ENCODE assay signal across 8 cellular contexts in genomic region chr7:101126651-101127459, GRCh38. TPM values are rescaled to one million over a fixed set of nuclear protein-coding genes. Genes with fewer than 3 reads are reported as not detected.
DNase-seq lines count a peak whose midpoint lies in the region; ATAC-seq and TF ChIP-seq lines count a peak whose summit lies in the region.

SERPINE1 (plus strand) TSS chr7:101127104; CDS start chr7:101128394, 1,290 bp downstream.

- ATAC-seq in HG02759 (IDR thresholded peaks at IDR 0.05; ENCODE audit: unreplicated experiment) (peak; percentile 77), Panc1 (peak; percentile 75)

- H3K9me3 Mint-ChIP-seq in activated naive CD4-positive, alpha-beta T cell treated with anti-CD3 and anti-CD28 coated beads for 36 hours: no peaks in the 10 kb centered on the region
- peaks cover 2% of the 10 kb centered on the region for H3K9me3 Mint-ChIP-seq in glutamatergic neuron (ENCODE audit: unreplicated experiment)

- TF ChIP-seq POLR2A in ovary (IDR thresholded peaks at IDR 0.05): peak; percentile 93

- H3K36me3 ChIP-seq in Panc1 (ENCODE audit: control insufficient read depth, insufficient read depth, low read length) (no peaks in the 10 kb centered on the region), ovary (no peaks in the 10 kb centered on the region)

- CTCF ChIA-PET in Panc1 (lab: Charles Lee): interaction anchor here (0.5 to 1.1 kb wide), 3 partner anchors 9 to 17 kb away, joined by 4 to 5 read pairs (median 5); no protein-coding TSS in a partner anchor
- CTCF ChIA-PET in activated naive CD4-positive, alpha-beta T cell treated with anti-CD3 and anti-CD28 coated beads for 36 hours (lab: Charles Lee): interaction anchor here (0.5 to 4.1 kb wide), 2 partner anchors 18 to 48 kb away, joined by 4 to 20 read pairs; no protein-coding TSS in a partner anchor

- no peaks in the 10 kb centered on the region for H3K27me3 ChIP-seq in Panc1 (ENCODE audit: control insufficient read depth, insufficient read depth, low read length)
- H3K27me3 ChIP-seq in ovary: no peaks in the 10 kb centered on the region

- DNase-seq in DMS53 (lab: John Stamatoyannopoulos, UW): peak; percentile 49
- no peak for DNase-seq in DMS53 treated with DMSO at 0.1 percent for 48 hours (lab: John Stamatoyannopoulos, UW; ENCODE audit: unreplicated experiment)
- peak; percentile 97 for DNase-seq in Panc1 (ENCODE audit: low read depth, low spot score)
- DNase-seq in activated naive CD4-positive, alpha-beta T cell treated with anti-CD3 and anti-CD28 coated beads for 36 hours: peak; percentile 61
- DNase-seq in glutamatergic neuron: no peak
- peak; percentile 91 to 98 (median 95) for DNase-seq in ovary
- no peak for DNase-seq in NCI-H2107 (lab: John Stamatoyannopoulos, UW)

- H3K27ac ChIP-seq in Panc1 (ENCODE audit: low read length) (peak within 1 kb of the TSS; percentile 98), ovary (peak within 1 kb of the TSS; percentile 59 to 81)

- no peaks in the 10 kb centered on the region for H3K36me3 Mint-ChIP-seq in activated naive CD4-positive, alpha-beta T cell treated with anti-CD3 and anti-CD28 coated beads for 36 hours (ENCODE audit: low read depth)
- no peaks in the 10 kb centered on the region for H3K36me3 Mint-ChIP-seq in glutamatergic neuron (ENCODE audit: unreplicated experiment)

- TF ChIP-seq CTCF in Panc1 (IDR thresholded peaks at IDR 0.05) (no peak), glutamatergic neuron (IDR thresholded peaks at IDR 0.05; ENCODE audit: partially characterized antibody, unreplicated experiment) (peak; percentile 38), ovary (IDR thresholded peaks at IDR 0.05) (peak in 2 of 3 donors; percentile 5 to 33)

- WGBS in ovary, 3 donors: 1 to 3% (median 2%) methylated on average over 22 of the region's 22 CpGs

- no peak within 1 kb of the TSS for H3K27ac Mint-ChIP-seq in activated naive CD4-positive, alpha-beta T cell treated with anti-CD3 and anti-CD28 coated beads for 36 hours
- H3K27ac Mint-ChIP-seq in glutamatergic neuron (ENCODE audit: unreplicated experiment): no peak within 1 kb of the TSS

- H3K4me1 ChIP-seq in Panc1 (ENCODE audit: control insufficient read depth, insufficient read depth, low read length): peaks cover 60% of the 10 kb centered on the region
- H3K4me1 ChIP-seq in ovary (ENCODE audit: insufficient read depth): peaks cover 30% of the 10 kb centered on the region

- no peaks in the 10 kb centered on the region for H3K9me3 ChIP-seq in Panc1 (ENCODE audit: control insufficient read depth, insufficient read depth, low read depth, low read length)
- no peaks in the 10 kb centered on the region for H3K9me3 ChIP-seq in ovary

- TF ChIP-seq EP300 in ovary (IDR thresholded peaks at IDR 0.05): peak; percentile 70

- H3K4me3 ChIP-seq in Panc1 (ENCODE audit: low read depth in 2 of 2, low read length in 2 of 2) (peak within 1 kb of the TSS; percentile 51 to 90), ovary (peak within 1 kb of the TSS; percentile 22)

- H3K4me3 Mint-ChIP-seq in activated naive CD4-positive, alpha-beta T cell treated with anti-CD3 and anti-CD28 coated beads for 36 hours: peak within 1 kb of the TSS; percentile 45
- H3K4me3 Mint-ChIP-seq in glutamatergic neuron (ENCODE audit: unreplicated experiment): no peak within 1 kb of the TSS

- intact Hi-C loops in Panc1 (cut with micrococcal nuclease; ENCODE audit: unreplicated experiment) (no loop called here), ovary (cut with DNase I) (loop anchor here in 1 of 4 donors (5.0 kb wide), 1 partner anchor 40 kb away; the partner anchor contains the start of gene TRIM56)
- intact Hi-C loops in activated naive CD4-positive, alpha-beta T cell treated with anti-CD3 and anti-CD28 coated beads for 36 hours (cut with micrococcal nuclease): loop anchor here (1.0 kb wide), 1 partner anchor 11 kb away; no protein-coding TSS in a partner anchor

- peaks cover 47% of the 10 kb centered on the region for H3K27me3 Mint-ChIP-seq in activated naive CD4-positive, alpha-beta T cell treated with anti-CD3 and anti-CD28 coated beads for 36 hours (ENCODE audit: low read depth)
- peaks cover 6% of the 10 kb centered on the region for H3K27me3 Mint-ChIP-seq in glutamatergic neuron (ENCODE audit: unreplicated experiment)

- in situ Hi-C loops in Panc1 (cut with HindIII; ENCODE audit: low pct_unique_long_range_greater_than_20kb, low sequenced_read_pairs): no loop called here

- no TSS peak for BruUV-seq in Panc1 (replicated peaks; lab: Mats Ljungman, UMichigan)

- POLR2A ChIA-PET in Panc1 (lab: Charles Lee): interaction anchor here (0.6 to 0.7 kb wide), 2 partner anchors 29 to 685 kb away, joined by 4 to 6 read pairs; no protein-coding TSS in a partner anchor

- H3K4me1 Mint-ChIP-seq in activated naive CD4-positive, alpha-beta T cell treated with anti-CD3 and anti-CD28 coated beads for 36 hours (ENCODE audit: low read depth): peaks cover 35% of the 10 kb centered on the region
- H3K4me1 Mint-ChIP-seq in glutamatergic neuron (ENCODE audit: low read depth, unreplicated experiment): peaks cover 1% of the 10 kb centered on the region

RNA-seq across cellular contexts. Expression of gene SERPINE1, which starts in this region (rescaled TPM):
- total RNA-seq in Panc1 (2021; ENCODE audit: unreplicated experiment) (370 TPM), glutamatergic neuron (ENCODE audit: unreplicated experiment) (not detected), ovary (10 to 100 TPM in 6 of 7 donors, 1 to 10 TPM in 1; 4.0 to 81.6 (median 20.9) TPM)
- polyA plus RNA-seq in Panc1 (2012; ENCODE audit: insufficient read length): 482 TPM
- total RNA-seq in activated naive CD4-positive, alpha-beta T cell treated with anti-CD3 and anti-CD28 coated beads for 36 hours: under 1 TPM in 1 of 2 experiments, not detected in 1; 0.07 TPM
- polyA plus RNA-seq in ovary: 10 to 100 TPM; 13.1 to 19.9 TPM

Comparison
In these comparisons a context has a peak if more than half of its experiments do, and no peak if none do; other contexts are left out.
1. DNase-seq: peak in DMS53 (single experiment), Panc1 (single experiment) and ovary (5 of 5); none in DMS53 treated with DMSO at 0.1 percent for 48 hours (single experiment), glutamatergic neuron (single experiment) and NCI-H2107 (single experiment).
2. Peak in DNase-seq in activated naive CD4-positive, alpha-beta T cell treated with anti-CD3 and anti-CD28 coated beads for 36 hours; RNA of the gene not detected or under 1 TPM.